Comparison of ENCODE assay signal across 10 cellular contexts in genomic region chr6:138162947-138163569, GRCh38. TPM values are rescaled to one million over a fixed set of nuclear protein-coding genes. Genes with fewer than 3 reads are reported as not detected.
A peak's percentile ranks its signal among the peaks of the same experiment; 100 is the strongest.
DNase-seq lines count a peak whose midpoint lies in the region; ATAC-seq and TF ChIP-seq lines count a peak whose summit lies in the region.
"Had no signal": no experiment of that assay in that cellular context is flagged by ENCODE, and none has a peak within 500 bp of the region (broad histone marks: within the 10 kb centered on the region; RNA-seq: fewer than 3 reads in every experiment).

No MANE protein-coding gene starts in this region.

- H3K4me3 ChIP-seq in kidney epithelial cell (ENCODE audit: low read depth, low read length) (peak overlapping the region; percentile 59), suprapubic skin (peak overlapping the region; percentile 76)

- DNase-seq in activated naive CD4-positive, alpha-beta T cell treated with anti-CD3 and anti-CD28 coated beads, Interleukin-2, amount 10 ng/mL, durations not matched to agents 7 days and 5 days: no peak
- no peak for DNase-seq in activated naive CD4-positive, alpha-beta T cell treated with anti-CD3 and anti-CD28 coated beads, Interleukin-2, amount 50 U/mL, for 72 hours (ENCODE audit: low spot score in 2 of 2)
- DNase-seq in activated B cell treated with CpG ODN at 0.5 μM for 24 hours (no peak), kidney epithelial cell (ENCODE audit: low read depth) (no peak), suprapubic skin (ENCODE audit: low spot score in 2 of 2) (no peak)
- no peak for DNase-seq in stimulated activated CD4-positive, alpha-beta T cell treated with anti-CD3 and anti-CD28 coated beads, Interleukin-15, amount 100 ng/mL, for 24 hours

- H3K4me3 Mint-ChIP-seq in activated naive CD4-positive, alpha-beta T cell treated with anti-CD3 and anti-CD28 coated beads, Interleukin-2, amount 10 ng/mL, durations not matched to agents 7 days and 5 days: peak overlapping the region; percentile 52
- peak overlapping the region; percentile 74 for H3K4me3 Mint-ChIP-seq in activated B cell treated with CpG ODN at 0.5 μM for 24 hours

- peaks cover 20% of the 10 kb centered on the region for H3K4me1 ChIP-seq in suprapubic skin

- H3K36me3 ChIP-seq in kidney epithelial cell (ENCODE audit: control insufficient read depth, insufficient read depth, low read length) (no peaks in the 10 kb centered on the region), suprapubic skin (no peaks in the 10 kb centered on the region)

- TF ChIP-seq EP300 in suprapubic skin (IDR thresholded peaks at IDR 0.05): no peak

- ATAC-seq in activated naive CD4-positive, alpha-beta T cell treated with anti-CD3 and anti-CD28 coated beads, Interleukin-2, amount 50 U/mL, for 72 hours: no peak
- ATAC-seq in activated B cell treated with CpG ODN at 0.5 μM for 24 hours (ENCODE audit: low read depth) (no peak), HG02642 (IDR thresholded peaks at IDR 0.05; ENCODE audit: poor library complexity, unreplicated experiment) (no peak), HG02973 (IDR thresholded peaks at IDR 0.05; ENCODE audit: unreplicated experiment) (no peak)

- POLR2A ChIA-PET in activated B cell treated with CpG ODN at 0.5 μM for 24 hours (lab: Charles Lee): no interaction called here

- H3K27me3 ChIP-seq in kidney epithelial cell (ENCODE audit: control insufficient read depth, insufficient read depth, low read length): no peaks in the 10 kb centered on the region
- H3K27me3 ChIP-seq in suprapubic skin: peaks cover 43% of the 10 kb centered on the region

- intact Hi-C loops in activated B cell treated with CpG ODN at 0.5 μM for 24 hours (cut with micrococcal nuclease): loop anchor here (1.0 to 5.0 kb wide), 2 partner anchors 241 to 609 kb away; partner anchors contain the start of genes CCDC28A and HEBP2

- TF ChIP-seq CTCF in activated B cell treated with CpG ODN at 0.5 μM for 24 hours (IDR thresholded peaks at IDR 0.05) (no peak), kidney epithelial cell (IDR thresholded peaks at IDR 0.05; ENCODE audit: insufficient read depth, low read length, poor library complexity, severe bottlenecking) (no peak), suprapubic skin (IDR thresholded peaks at IDR 0.05) (no peak)

- no peaks in the 10 kb centered on the region for H3K9me3 ChIP-seq in suprapubic skin

- H3K27ac ChIP-seq in suprapubic skin: peak overlapping the region; percentile 77

- no peaks in the 10 kb centered on the region for H3K9me3 Mint-ChIP-seq in activated naive CD4-positive, alpha-beta T cell treated with anti-CD3 and anti-CD28 coated beads, Interleukin-2, amount 10 ng/mL, durations not matched to agents 7 days and 5 days
- H3K9me3 Mint-ChIP-seq in activated naive CD4-positive, alpha-beta T cell treated with anti-CD3 and anti-CD28 coated beads, Interleukin-2, amount 50 U/mL, for 72 hours: no peaks in the 10 kb centered on the region
- H3K9me3 Mint-ChIP-seq in activated B cell treated with CpG ODN at 0.5 μM for 24 hours: no peaks in the 10 kb centered on the region

- H3K27me3 Mint-ChIP-seq in activated naive CD4-positive, alpha-beta T cell treated with anti-CD3 and anti-CD28 coated beads, Interleukin-2, amount 10 ng/mL, durations not matched to agents 7 days and 5 days: peaks cover 76% of the 10 kb centered on the region
- peaks cover 45% of the 10 kb centered on the region for H3K27me3 Mint-ChIP-seq in activated B cell treated with CpG ODN at 0.5 μM for 24 hours

- CTCF ChIA-PET in activated naive CD4-positive, alpha-beta T cell treated with anti-CD3 and anti-CD28 coated beads, Interleukin-2, amount 10 ng/mL, durations not matched to agents 7 days and 5 days (lab: Charles Lee): interaction anchor here (1.8 kb wide), 1 partner anchor 47 kb away, joined by 5 read pairs; no protein-coding TSS in a partner anchor
- CTCF ChIA-PET in activated B cell treated with CpG ODN at 0.5 μM for 24 hours (lab: Charles Lee): no interaction called here

- 75% methylated on average over 5 of the region's 5 CpGs for WGBS in suprapubic skin

- H3K4me1 Mint-ChIP-seq in activated naive CD4-positive, alpha-beta T cell treated with anti-CD3 and anti-CD28 coated beads, Interleukin-2, amount 10 ng/mL, durations not matched to agents 7 days and 5 days: peaks cover 14% of the 10 kb centered on the region
- peaks cover 15% of the 10 kb centered on the region for H3K4me1 Mint-ChIP-seq in activated B cell treated with CpG ODN at 0.5 μM for 24 hours

- H3K36me3 Mint-ChIP-seq in activated naive CD4-positive, alpha-beta T cell treated with anti-CD3 and anti-CD28 coated beads, Interleukin-2, amount 10 ng/mL, durations not matched to agents 7 days and 5 days: no peaks in the 10 kb centered on the region
- H3K36me3 Mint-ChIP-seq in activated naive CD4-positive, alpha-beta T cell treated with anti-CD3 and anti-CD28 coated beads, Interleukin-2, amount 50 U/mL, for 72 hours: no peaks in the 10 kb centered on the region
- H3K36me3 Mint-ChIP-seq in activated B cell treated with CpG ODN at 0.5 μM for 24 hours (ENCODE audit: low read depth): no peaks in the 10 kb centered on the region

- H3K27ac Mint-ChIP-seq in activated naive CD4-positive, alpha-beta T cell treated with anti-CD3 and anti-CD28 coated beads, Interleukin-2, amount 10 ng/mL, durations not matched to agents 7 days and 5 days: no peak overlapping the region
- H3K27ac Mint-ChIP-seq in activated naive CD4-positive, alpha-beta T cell treated with anti-CD3 and anti-CD28 coated beads, Interleukin-2, amount 50 U/mL, for 72 hours: no peak overlapping the region
- no peak overlapping the region for H3K27ac Mint-ChIP-seq in activated B cell treated with CpG ODN at 0.5 μM for 24 hours

- TF ChIP-seq POLR2A in suprapubic skin (IDR thresholded peaks at IDR 0.05): no peak

RNA-seq across cellular contexts. Expression of gene ARFGEF3, which starts 1.3 kb away (rescaled TPM):
- total RNA-seq in activated naive CD4-positive, alpha-beta T cell treated with anti-CD3 and anti-CD28 coated beads, Interleukin-2, amount 50 U/mL, for 72 hours: 1 to 10 TPM in 1 of 2 donors, under 1 TPM in 1; 0.11 to 9.5 TPM
- total RNA-seq in activated B cell treated with CpG ODN at 0.5 μM for 24 hours (0.02 TPM in 2 replicates), kidney epithelial cell (11.1 and 13.4 TPM in 2 replicates), suprapubic skin (10 to 100 TPM in 2 of 4 donors, 1 to 10 TPM in 2; 5.1 to 20.6 (median 9.6) TPM)

RNA-seq across cellular contexts. Expression of gene PBOV1, which starts 55.2 kb away (rescaled TPM):
- total RNA-seq in activated naive CD4-positive, alpha-beta T cell treated with anti-CD3 and anti-CD28 coated beads, Interleukin-2, amount 50 U/mL, for 72 hours: not detected
- total RNA-seq in activated B cell treated with CpG ODN at 0.5 μM for 24 hours: not detected in 2 replicates
- total RNA-seq in kidney epithelial cell: not detected in 2 replicates
- not detected for total RNA-seq in suprapubic skin
- total RNA-seq: bronchial epithelial cell, Daoy had no signal

RNA-seq across cellular contexts. Expression of gene PERP, which starts 55.8 kb away (rescaled TPM):
- 1 to 10 TPM; 2.2 to 5.7 TPM for total RNA-seq in activated naive CD4-positive, alpha-beta T cell treated with anti-CD3 and anti-CD28 coated beads, Interleukin-2, amount 50 U/mL, for 72 hours
- 0.18 and 0.20 TPM in 2 replicates for total RNA-seq in activated B cell treated with CpG ODN at 0.5 μM for 24 hours
- 77.7 and 80.9 TPM in 2 replicates for total RNA-seq in kidney epithelial cell
- total RNA-seq in suprapubic skin: 1,000 to 10,000 TPM in 3 of 4 donors, 100 to 1,000 TPM in 1; 715 to 1,965 (median 1,827) TPM

Comparison
In these comparisons a context has a peak if more than half of its experiments do, and no peak if none do; other contexts are left out.
1. RNA of gene PERP, which starts 55.8 kb away (total RNA-seq): 715 to 1,965 TPM in suprapubic skin and 77.7 to 80.9 TPM in kidney epithelial cell; 2.2 to 5.7 TPM in activated naive CD4-positive, alpha-beta T cell treated with anti-CD3 and anti-CD28 coated beads, Interleukin-2, amount 50 U/mL, for 72 hours and 0.18 to 0.20 TPM in activated B cell treated with CpG ODN at 0.5 μM for 24 hours; every median in the first group is over 10 times any median in the second.